In the genomic region with DNA sequence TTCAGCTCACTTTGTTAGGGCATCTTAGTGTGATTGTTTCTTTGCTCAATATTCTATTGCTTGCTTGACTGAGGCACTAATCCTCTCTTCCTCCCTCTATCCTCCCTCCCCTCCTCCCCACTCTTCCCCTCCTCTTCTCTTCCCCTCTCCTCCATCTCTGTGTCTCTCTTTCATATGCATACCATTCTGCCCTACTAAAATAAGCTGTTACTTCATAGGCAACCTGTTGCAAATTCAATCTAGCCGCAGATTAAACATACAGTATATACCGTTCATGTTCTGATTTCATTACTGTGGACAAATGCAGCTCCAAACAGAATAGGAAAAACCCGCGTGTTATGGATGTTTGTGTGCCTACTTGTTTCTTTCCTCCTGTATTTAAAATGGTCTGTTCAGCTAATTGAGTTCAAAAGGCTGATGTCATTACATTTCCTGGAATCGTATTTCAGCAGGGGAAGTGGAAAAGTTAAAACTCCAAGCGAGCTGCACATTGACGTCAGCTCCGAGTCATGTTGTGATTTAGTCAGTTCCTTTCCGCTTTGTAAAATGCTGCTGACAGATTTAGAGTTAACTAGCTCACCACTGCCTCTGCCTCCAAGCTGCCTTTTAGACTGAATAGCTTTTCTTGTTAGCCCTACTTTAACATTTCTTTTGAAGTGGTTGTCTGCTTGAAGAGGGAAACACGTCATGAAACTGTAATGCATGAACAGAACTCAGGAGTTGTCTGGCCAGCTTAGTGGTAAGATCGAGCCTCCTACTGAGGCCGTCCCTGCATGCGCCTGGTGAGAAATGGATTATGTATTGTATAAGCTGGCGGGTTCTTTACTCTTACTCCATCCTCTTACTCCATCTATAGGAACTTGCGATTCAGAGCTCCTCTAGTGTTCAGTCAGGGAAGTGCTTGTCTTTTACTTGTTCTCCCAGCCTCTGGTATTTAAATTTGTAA, we compare ENCODE assay signal across 8 cellular contexts.
DNase-seq lines count a peak whose midpoint lies in the region; ATAC-seq and TF ChIP-seq lines count a peak whose summit lies in the region.

No MANE protein-coding gene starts in this region.

- peak; percentile 74 for DNase-seq in GM13976 (ENCODE audit: low spot score)
- peak; percentile 63 for DNase-seq in NCI-H1436 treated with DMSO at 0.1 percent for 48 hours (lab: John Stamatoyannopoulos, UW)
- DNase-seq in T-helper 22 cell (ENCODE audit: low read depth): peak; percentile 78
- peak; percentile 98 for DNase-seq in astrocyte of the spinal cord (ENCODE audit: low read depth, low spot score)
- peak; percentile 45 for DNase-seq in iPS DF 19.7 (ENCODE audit: low read depth, low spot score)
- DNase-seq in skeletal muscle cell (ENCODE audit: low read depth): peak; percentile 92
- DNase-seq in mesenteric fat pad (ENCODE audit: low spot score): no peak

- peak overlapping the region; percentile 49 for H3K4me3 ChIP-seq in astrocyte of the spinal cord (ENCODE audit: low read depth, low read length)
- H3K4me3 ChIP-seq in skeletal muscle cell (ENCODE audit: low read depth, low read length): peak overlapping the region; percentile 51

- peak; percentile 68 for TF ChIP-seq CTCF in GM13976 (IDR thresholded peaks at IDR 0.05; ENCODE audit: borderline replicate concordance, control extremely low read depth, extremely low read depth, insufficient read depth, missing control alignments)
- TF ChIP-seq CTCF in astrocyte of the spinal cord (IDR thresholded peaks at IDR 0.05; ENCODE audit: low read depth, low read length): peak; percentile 87

- ATAC-seq in HG02840 (IDR thresholded peaks at IDR 0.05; ENCODE audit: low FRiP score, unreplicated experiment): peak; percentile 97

- in situ Hi-C loops in GM13976 (cut with MboI; ENCODE audit: low sequenced_read_pairs, unreplicated experiment) (no loop called here), astrocyte of the spinal cord (cut with HindIII; ENCODE audit: low sequenced_read_pairs) (no loop called here)
